Comparison of ENCODE assay signal across 1 cellular context in the genomic region with DNA sequence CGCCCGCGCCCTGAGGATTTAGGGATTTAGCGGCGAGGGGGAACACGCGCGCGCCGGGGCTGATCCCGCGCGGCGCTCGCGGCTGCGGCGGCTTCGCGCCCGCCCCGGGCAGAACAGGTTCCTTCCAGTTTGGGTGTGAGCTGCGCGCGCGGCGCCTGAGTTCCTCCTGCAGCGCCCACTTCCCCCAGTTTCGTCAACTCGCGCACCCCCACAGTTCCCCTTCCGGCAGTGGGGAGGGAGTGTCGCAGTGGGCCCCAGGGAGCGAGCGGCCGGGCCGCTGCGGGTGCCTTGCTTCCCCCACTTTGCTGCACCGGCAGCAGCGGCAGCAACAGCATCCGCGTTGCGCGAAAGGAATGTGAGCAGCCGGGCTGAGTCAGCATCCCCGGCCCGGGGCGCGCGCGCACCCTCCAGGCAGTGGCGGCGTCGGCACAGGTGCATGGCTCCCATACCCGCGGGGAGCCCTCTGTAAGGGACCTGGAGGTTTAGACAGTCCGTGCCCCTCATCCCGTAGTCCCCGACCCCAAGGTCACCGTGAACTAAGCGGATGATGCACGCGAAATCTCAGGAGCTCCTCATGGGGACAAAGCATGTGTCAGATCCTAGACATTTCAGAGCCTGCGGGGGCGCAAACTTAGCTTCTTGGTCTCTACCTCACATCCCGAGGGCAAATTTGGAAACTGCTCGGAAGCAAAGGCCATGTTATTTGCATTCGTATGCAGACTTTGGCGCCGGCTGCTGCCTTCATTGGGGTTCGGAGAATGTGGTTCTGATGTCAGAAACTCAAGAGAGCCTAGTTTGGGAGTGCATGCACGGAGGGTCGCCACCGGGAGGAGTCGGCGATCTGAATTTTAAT.
TF ChIP-seq lines count a peak whose summit lies in the region.

No MANE protein-coding gene starts in this region.

TF ChIP-seq in HepG2, 621 proteins besides CTCF, POLR2A, EP300 and RAD21 (continued from another document):
- TF ChIP-seq SAP130 (CRISPR knock-in tag; IDR thresholded peaks at IDR 0.05; ENCODE audit: low read depth) = peak; percentile 78
- 0 out of 2 replicates have a peak, but pooled peaks have one; percentile 81 for TF ChIP-seq ZNF501 (CRISPR knock-in tag; IDR thresholded peaks at IDR 0.05)
- peak; percentile 49 for TF ChIP-seq ZSCAN31 (CRISPR knock-in tag; IDR thresholded peaks at IDR 0.05; ENCODE audit: low read depth)
- TF ChIP-seq FOXJ3 (CRISPR knock-in tag; IDR thresholded peaks at IDR 0.05; ENCODE audit: borderline replicate concordance) = 0 out of 2 replicates have a peak, but pooled peaks have one; percentile 24
- TF ChIP-seq ZNF543 (CRISPR knock-in tag; IDR thresholded peaks at IDR 0.05) = peak; percentile 83; the same call in 1 of the 2 replicates
- no peak for TF ChIP-seq PHF21A (CRISPR knock-in tag; IDR thresholded peaks at IDR 0.05)
- peak; percentile 44; the same call in 1 of the 2 replicates for TF ChIP-seq ZBTB2 (CRISPR knock-in tag; IDR thresholded peaks at IDR 0.05; ENCODE audit: low read depth)
- TF ChIP-seq, protein P1, sequence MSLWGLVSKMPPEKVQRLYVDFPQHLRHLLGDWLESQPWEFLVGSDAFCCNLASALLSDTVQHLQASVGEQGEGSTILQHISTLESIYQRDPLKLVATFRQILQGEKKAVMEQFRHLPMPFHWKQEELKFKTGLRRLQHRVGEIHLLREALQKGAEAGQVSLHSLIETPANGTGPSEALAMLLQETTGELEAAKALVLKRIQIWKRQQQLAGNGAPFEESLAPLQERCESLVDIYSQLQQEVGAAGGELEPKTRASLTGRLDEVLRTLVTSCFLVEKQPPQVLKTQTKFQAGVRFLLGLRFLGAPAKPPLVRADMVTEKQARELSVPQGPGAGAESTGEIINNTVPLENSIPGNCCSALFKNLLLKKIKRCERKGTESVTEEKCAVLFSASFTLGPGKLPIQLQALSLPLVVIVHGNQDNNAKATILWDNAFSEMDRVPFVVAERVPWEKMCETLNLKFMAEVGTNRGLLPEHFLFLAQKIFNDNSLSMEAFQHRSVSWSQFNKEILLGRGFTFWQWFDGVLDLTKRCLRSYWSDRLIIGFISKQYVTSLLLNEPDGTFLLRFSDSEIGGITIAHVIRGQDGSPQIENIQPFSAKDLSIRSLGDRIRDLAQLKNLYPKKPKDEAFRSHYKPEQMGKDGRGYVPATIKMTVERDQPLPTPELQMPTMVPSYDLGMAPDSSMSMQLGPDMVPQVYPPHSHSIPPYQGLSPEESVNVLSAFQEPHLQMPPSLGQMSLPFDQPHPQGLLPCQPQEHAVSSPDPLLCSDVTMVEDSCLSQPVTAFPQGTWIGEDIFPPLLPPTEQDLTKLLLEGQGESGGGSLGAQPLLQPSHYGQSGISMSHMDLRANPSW (CRISPR knock-in tag; IDR thresholded peaks at IDR 0.05; ENCODE audit: borderline replicate concordance) = no peak
- TF ChIP-seq, protein P2, sequence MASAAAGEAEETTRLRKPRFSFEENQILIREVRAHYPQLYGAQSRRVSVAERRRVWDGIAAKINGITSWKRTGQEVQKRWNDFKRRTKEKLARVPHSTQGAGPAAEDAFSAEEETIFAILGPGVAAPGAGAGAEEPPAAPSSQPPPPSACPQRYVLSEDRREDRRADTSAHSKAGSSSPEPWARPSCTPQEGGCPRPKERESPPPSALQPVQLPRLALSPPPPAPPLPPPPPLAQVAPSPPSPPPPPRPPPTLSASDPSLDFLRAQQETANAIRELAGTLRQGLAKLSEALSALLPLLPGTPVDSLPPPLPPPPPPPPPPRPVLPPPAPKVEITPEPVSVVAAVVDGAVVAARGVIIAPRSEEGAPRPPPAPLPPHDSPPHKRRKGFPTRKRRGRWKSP (CRISPR knock-in tag; IDR thresholded peaks at IDR 0.05) = peak; percentile 87
- TF ChIP-seq CBX5 (CRISPR knock-in tag; IDR thresholded peaks at IDR 0.05; ENCODE audit: borderline replicate concordance) = peak; percentile 42; the same call in 1 of the 2 replicates
- TF ChIP-seq CCDC6 (CRISPR knock-in tag; IDR thresholded peaks at IDR 0.05) = 0 out of 2 replicates have a peak, but pooled peaks have one; percentile 20
- TF ChIP-seq, protein P3, sequence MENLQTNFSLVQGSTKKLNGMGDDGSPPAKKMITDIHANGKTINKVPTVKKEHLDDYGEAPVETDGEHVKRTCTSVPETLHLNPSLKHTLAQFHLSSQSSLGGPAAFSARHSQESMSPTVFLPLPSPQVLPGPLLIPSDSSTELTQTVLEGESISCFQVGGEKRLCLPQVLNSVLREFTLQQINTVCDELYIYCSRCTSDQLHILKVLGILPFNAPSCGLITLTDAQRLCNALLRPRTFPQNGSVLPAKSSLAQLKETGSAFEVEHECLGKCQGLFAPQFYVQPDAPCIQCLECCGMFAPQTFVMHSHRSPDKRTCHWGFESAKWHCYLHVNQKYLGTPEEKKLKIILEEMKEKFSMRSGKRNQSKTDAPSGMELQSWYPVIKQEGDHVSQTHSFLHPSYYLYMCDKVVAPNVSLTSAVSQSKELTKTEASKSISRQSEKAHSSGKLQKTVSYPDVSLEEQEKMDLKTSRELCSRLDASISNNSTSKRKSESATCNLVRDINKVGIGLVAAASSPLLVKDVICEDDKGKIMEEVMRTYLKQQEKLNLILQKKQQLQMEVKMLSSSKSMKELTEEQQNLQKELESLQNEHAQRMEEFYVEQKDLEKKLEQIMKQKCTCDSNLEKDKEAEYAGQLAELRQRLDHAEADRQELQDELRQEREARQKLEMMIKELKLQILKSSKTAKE (CRISPR knock-in tag; IDR thresholded peaks at IDR 0.05; ENCODE audit: borderline replicate concordance) = peak; percentile 46; the same call in 1 of the 2 replicates
- peak; percentile 39; the same call in 1 of the 2 replicates for TF ChIP-seq PRMT3 (CRISPR knock-in tag; IDR thresholded peaks at IDR 0.05; ENCODE audit: borderline replicate concordance, low read depth)
- peak; percentile 92 for TF ChIP-seq ZNF761 (CRISPR knock-in tag; conservative IDR thresholded peaks at IDR 0.05)
- no peak; the same call in 1 of the 2 replicates for TF ChIP-seq LCORL (IDR thresholded peaks at IDR 0.05)
- peak; percentile 83; the same call in 1 of the 2 replicates for TF ChIP-seq LCORL (CRISPR knock-in tag; IDR thresholded peaks at IDR 0.05)
- TF ChIP-seq ZNF274 (CRISPR knock-in tag; IDR thresholded peaks at IDR 0.05) = peak; percentile 83
